1 cellular context compared by ENCODE assay signal in the genomic region with DNA sequence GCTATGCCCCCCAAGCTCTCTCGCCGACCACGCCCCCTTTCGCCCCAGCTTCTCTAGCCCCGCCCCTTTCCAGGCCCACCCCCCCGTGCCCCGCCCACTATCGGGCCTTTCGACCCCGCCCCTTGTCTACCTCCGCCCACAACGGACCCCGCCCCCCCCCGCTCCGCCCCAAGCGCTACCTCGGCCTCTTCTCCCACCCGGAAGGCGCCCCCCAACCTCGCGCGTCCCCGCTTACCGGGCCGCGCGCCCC.
TF ChIP-seq lines count a peak whose summit lies in the region.

No MANE protein-coding gene starts in this region.

TF ChIP-seq in HepG2, 621 proteins besides CTCF, POLR2A, EP300 and RAD21:
- no peak for TF ChIP-seq ZNF709 (CRISPR knock-in tag; IDR thresholded peaks at IDR 0.05)
- 0 out of 2 replicates have a peak, but pooled peaks have one; percentile 13 for TF ChIP-seq ZNF230 (CRISPR knock-in tag; IDR thresholded peaks at IDR 0.05)
- TF ChIP-seq, protein P1, sequence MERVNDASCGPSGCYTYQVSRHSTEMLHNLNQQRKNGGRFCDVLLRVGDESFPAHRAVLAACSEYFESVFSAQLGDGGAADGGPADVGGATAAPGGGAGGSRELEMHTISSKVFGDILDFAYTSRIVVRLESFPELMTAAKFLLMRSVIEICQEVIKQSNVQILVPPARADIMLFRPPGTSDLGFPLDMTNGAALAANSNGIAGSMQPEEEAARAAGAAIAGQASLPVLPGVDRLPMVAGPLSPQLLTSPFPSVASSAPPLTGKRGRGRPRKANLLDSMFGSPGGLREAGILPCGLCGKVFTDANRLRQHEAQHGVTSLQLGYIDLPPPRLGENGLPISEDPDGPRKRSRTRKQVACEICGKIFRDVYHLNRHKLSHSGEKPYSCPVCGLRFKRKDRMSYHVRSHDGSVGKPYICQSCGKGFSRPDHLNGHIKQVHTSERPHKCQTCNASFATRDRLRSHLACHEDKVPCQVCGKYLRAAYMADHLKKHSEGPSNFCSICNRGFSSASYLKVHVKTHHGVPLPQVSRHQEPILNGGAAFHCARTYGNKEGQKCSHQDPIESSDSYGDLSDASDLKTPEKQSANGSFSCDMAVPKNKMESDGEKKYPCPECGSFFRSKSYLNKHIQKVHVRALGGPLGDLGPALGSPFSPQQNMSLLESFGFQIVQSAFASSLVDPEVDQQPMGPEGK (CRISPR knock-in tag; IDR thresholded peaks at IDR 0.05) = 0 out of 2 replicates have a peak, but pooled peaks have one; percentile 27
- no peak for TF ChIP-seq PAWR (CRISPR knock-in tag; IDR thresholded peaks at IDR 0.05; ENCODE audit: borderline replicate concordance)
